Comparison of ENCODE assay signal across 2 cellular contexts in the genomic region with DNA sequence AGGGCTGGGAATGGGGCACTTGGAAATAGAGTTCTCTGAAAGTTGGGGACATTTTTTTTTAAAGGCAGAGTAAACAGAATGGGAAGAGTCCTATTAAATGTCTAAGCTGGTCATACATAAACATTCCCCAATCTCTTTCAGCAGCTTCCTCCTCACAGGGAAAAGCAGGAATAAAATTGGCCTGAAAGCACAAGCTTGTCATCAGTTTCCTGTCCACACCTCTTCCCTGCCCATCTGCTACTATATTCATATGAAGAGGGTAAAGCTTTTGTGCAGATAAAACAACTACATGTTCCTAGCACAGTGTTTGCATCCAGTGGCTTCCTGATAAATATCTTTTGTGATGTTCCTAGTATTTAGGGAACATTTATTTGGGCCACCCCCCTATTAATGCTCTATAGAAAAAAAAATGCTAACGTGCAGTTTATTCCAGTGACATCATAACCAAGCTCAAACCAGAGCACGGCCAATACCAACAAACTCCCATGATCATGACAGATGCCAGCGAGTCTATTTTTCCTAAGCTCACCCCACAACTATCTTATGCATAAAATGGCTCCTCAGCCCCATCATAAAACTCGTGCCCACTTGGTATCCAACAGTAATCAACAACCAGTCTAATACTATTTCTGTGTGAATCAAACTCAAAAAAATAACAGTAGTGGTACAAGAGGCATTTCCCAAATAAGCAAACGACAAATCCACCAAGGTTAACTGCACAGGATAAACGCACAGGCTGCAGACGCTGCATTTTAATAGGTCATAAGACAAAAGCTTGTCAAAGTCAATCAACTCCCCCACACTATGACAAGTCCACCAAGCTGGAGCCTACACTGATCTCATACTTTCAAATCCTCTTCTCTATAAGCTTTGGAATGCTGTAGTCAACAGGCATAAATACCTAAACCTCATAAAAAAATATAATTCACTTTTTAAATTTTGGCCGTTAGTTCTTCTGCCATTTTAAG.
TF ChIP-seq lines count a peak whose summit lies in the region.

No MANE protein-coding gene starts in this region.

TF ChIP-seq in IMR-90, 13 proteins besides CTCF, POLR2A, EP300 and RAD21:
- TF ChIP-seq, protein P1, sequence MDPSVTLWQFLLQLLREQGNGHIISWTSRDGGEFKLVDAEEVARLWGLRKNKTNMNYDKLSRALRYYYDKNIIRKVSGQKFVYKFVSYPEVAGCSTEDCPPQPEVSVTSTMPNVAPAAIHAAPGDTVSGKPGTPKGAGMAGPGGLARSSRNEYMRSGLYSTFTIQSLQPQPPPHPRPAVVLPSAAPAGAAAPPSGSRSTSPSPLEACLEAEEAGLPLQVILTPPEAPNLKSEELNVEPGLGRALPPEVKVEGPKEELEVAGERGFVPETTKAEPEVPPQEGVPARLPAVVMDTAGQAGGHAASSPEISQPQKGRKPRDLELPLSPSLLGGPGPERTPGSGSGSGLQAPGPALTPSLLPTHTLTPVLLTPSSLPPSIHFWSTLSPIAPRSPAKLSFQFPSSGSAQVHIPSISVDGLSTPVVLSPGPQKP (IDR thresholded peaks at IDR 0.05; ENCODE audit: borderline replicate concordance, low read depth, low read length), result no peak
- TF ChIP-seq CEBPB (IDR thresholded peaks at IDR 0.05; ENCODE audit: low read depth, low read length), result no peak
- TF ChIP-seq NFE2L2 (IDR thresholded peaks at IDR 0.05; ENCODE audit: low read depth, low read length), result no peak
- no peak for TF ChIP-seq MXI1 (IDR thresholded peaks at IDR 0.05; ENCODE audit: borderline replicate concordance, low read depth, low read length)
- TF ChIP-seq BHLHE40 (IDR thresholded peaks at IDR 0.05; ENCODE audit: low read depth, low read length), result no peak
- TF ChIP-seq, protein P2, sequence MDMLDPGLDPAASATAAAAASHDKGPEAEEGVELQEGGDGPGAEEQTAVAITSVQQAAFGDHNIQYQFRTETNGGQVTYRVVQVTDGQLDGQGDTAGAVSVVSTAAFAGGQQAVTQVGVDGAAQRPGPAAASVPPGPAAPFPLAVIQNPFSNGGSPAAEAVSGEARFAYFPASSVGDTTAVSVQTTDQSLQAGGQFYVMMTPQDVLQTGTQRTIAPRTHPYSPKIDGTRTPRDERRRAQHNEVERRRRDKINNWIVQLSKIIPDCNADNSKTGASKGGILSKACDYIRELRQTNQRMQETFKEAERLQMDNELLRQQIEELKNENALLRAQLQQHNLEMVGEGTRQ (IDR thresholded peaks at IDR 0.05; ENCODE audit: low read depth, low read length), result no peak
- TF ChIP-seq RCOR1 (IDR thresholded peaks at IDR 0.05; ENCODE audit: insufficient replicate concordance, low read length), result no peak
- no peak for TF ChIP-seq SMC3 (IDR thresholded peaks at IDR 0.05; ENCODE audit: low read depth, low read length)
- TF ChIP-seq FOS (IDR thresholded peaks at IDR 0.05; ENCODE audit: low read depth, low read length), result no peak
- no peak for TF ChIP-seq MAFK (IDR thresholded peaks at IDR 0.05; ENCODE audit: low read depth, low read length)
- TF ChIP-seq MAZ (IDR thresholded peaks at IDR 0.05; ENCODE audit: borderline replicate concordance, low read depth, low read length), result no peak
- TF ChIP-seq RFX5 (IDR thresholded peaks at IDR 0.05; ENCODE audit: low read depth, low read length), result no peak
- TF ChIP-seq CHD1 (IDR thresholded peaks at IDR 0.05; ENCODE audit: low read depth, low read length), result no peak

TF ChIP-seq in HepG2, 621 proteins besides CTCF, POLR2A, EP300 and RAD21:
- TF ChIP-seq, protein P3, sequence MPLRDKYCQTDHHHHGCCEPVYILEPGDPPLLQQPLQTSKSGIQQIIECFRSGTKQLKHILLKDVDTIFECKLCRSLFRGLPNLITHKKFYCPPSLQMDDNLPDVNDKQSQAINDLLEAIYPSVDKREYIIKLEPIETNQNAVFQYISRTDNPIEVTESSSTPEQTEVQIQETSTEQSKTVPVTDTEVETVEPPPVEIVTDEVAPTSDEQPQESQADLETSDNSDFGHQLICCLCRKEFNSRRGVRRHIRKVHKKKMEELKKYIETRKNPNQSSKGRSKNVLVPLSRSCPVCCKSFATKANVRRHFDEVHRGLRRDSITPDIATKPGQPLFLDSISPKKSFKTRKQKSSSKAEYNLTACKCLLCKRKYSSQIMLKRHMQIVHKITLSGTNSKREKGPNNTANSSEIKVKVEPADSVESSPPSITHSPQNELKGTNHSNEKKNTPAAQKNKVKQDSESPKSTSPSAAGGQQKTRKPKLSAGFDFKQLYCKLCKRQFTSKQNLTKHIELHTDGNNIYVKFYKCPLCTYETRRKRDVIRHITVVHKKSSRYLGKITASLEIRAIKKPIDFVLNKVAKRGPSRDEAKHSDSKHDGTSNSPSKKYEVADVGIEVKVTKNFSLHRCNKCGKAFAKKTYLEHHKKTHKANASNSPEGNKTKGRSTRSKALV (CRISPR knock-in tag; IDR thresholded peaks at IDR 0.05), result no peak
- 0 out of 2 replicates have a peak, but pooled peaks have one; percentile 30 for TF ChIP-seq ERF (CRISPR knock-in tag; IDR thresholded peaks at IDR 0.05)
